ENCODE assay signal across 1 cellular context in genomic region chr9:76456202-76456926, GRCh38.
A peak's percentile ranks its signal among the peaks of the same experiment; 100 is the strongest.
TF ChIP-seq lines count a peak whose summit lies in the region.

No MANE protein-coding gene starts in this region.

TF ChIP-seq in HepG2, 621 proteins besides CTCF, POLR2A, EP300 and RAD21 (continued from another document and continues in another):
- TF ChIP-seq, protein P1, sequence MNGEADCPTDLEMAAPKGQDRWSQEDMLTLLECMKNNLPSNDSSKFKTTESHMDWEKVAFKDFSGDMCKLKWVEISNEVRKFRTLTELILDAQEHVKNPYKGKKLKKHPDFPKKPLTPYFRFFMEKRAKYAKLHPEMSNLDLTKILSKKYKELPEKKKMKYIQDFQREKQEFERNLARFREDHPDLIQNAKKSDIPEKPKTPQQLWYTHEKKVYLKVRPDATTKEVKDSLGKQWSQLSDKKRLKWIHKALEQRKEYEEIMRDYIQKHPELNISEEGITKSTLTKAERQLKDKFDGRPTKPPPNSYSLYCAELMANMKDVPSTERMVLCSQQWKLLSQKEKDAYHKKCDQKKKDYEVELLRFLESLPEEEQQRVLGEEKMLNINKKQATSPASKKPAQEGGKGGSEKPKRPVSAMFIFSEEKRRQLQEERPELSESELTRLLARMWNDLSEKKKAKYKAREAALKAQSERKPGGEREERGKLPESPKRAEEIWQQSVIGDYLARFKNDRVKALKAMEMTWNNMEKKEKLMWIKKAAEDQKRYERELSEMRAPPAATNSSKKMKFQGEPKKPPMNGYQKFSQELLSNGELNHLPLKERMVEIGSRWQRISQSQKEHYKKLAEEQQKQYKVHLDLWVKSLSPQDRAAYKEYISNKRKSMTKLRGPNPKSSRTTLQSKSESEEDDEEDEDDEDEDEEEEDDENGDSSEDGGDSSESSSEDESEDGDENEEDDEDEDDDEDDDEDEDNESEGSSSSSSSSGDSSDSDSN (CRISPR knock-in tag; IDR thresholded peaks at IDR 0.05): no peak
- no peak for TF ChIP-seq PHF8 (CRISPR knock-in tag; IDR thresholded peaks at IDR 0.05)
- TF ChIP-seq ONECUT2 (CRISPR knock-in tag; IDR thresholded peaks at IDR 0.05): no peak
- no peak for TF ChIP-seq ZFP36 (IDR thresholded peaks at IDR 0.05; ENCODE audit: borderline replicate concordance, low read depth, low read length, partially characterized antibody)
- 0 out of 2 replicates have a peak, but pooled peaks have one; percentile 45 for TF ChIP-seq ZNF292 (CRISPR knock-in tag; IDR thresholded peaks at IDR 0.05; ENCODE audit: borderline replicate concordance, low read depth)
- TF ChIP-seq GPN1 (CRISPR knock-in tag; IDR thresholded peaks at IDR 0.05; ENCODE audit: borderline replicate concordance): no peak
- TF ChIP-seq CBX1 (IDR thresholded peaks at IDR 0.05; ENCODE audit: low read depth): no peak
- TF ChIP-seq NR2F2 (IDR thresholded peaks at IDR 0.05; ENCODE audit: borderline replicate concordance, low read depth): peak; percentile 88
- TF ChIP-seq KLF15 (CRISPR knock-in tag; IDR thresholded peaks at IDR 0.05; ENCODE audit: borderline replicate concordance): no peak
- no peak for TF ChIP-seq ZEB1 (IDR thresholded peaks at IDR 0.05; ENCODE audit: insufficient replicate concordance, low read depth)
- TF ChIP-seq POGK (CRISPR knock-in tag; conservative IDR thresholded peaks at IDR 0.05): 0 out of 2 replicates have a peak, but pooled peaks have one; percentile 34
- TF ChIP-seq ZNF44 (CRISPR knock-in tag; IDR thresholded peaks at IDR 0.05): no peak
- peak; percentile 44; the same call in 1 of the 2 replicates for TF ChIP-seq ATF1 (CRISPR knock-in tag; IDR thresholded peaks at IDR 0.05)
- TF ChIP-seq, protein P2, sequence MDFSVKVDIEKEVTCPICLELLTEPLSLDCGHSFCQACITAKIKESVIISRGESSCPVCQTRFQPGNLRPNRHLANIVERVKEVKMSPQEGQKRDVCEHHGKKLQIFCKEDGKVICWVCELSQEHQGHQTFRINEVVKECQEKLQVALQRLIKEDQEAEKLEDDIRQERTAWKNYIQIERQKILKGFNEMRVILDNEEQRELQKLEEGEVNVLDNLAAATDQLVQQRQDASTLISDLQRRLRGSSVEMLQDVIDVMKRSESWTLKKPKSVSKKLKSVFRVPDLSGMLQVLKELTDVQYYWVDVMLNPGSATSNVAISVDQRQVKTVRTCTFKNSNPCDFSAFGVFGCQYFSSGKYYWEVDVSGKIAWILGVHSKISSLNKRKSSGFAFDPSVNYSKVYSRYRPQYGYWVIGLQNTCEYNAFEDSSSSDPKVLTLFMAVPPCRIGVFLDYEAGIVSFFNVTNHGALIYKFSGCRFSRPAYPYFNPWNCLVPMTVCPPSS (IDR thresholded peaks at IDR 0.05): no peak
- no peak for TF ChIP-seq ZNF30 (CRISPR knock-in tag; IDR thresholded peaks at IDR 0.05)
- TF ChIP-seq FOXK2 (IDR thresholded peaks at IDR 0.05): no peak
- TF ChIP-seq ZBTB39 (CRISPR knock-in tag; IDR thresholded peaks at IDR 0.05): no peak
- no peak for TF ChIP-seq HES4 (CRISPR knock-in tag; IDR thresholded peaks at IDR 0.05; ENCODE audit: borderline replicate concordance)
- TF ChIP-seq ZNF232 (CRISPR knock-in tag; IDR thresholded peaks at IDR 0.05; ENCODE audit: borderline replicate concordance): no peak
- no peak for TF ChIP-seq CSRNP2 (CRISPR knock-in tag; conservative IDR thresholded peaks at IDR 0.05; ENCODE audit: low read depth)
- TF ChIP-seq ZNF775 (CRISPR knock-in tag; IDR thresholded peaks at IDR 0.05; ENCODE audit: borderline replicate concordance): no peak
- TF ChIP-seq CENPX (CRISPR knock-in tag; IDR thresholded peaks at IDR 0.05): no peak
- TF ChIP-seq MTF2 (CRISPR knock-in tag; IDR thresholded peaks at IDR 0.05; ENCODE audit: borderline replicate concordance): no peak
- TF ChIP-seq ZNF629 (CRISPR knock-in tag; conservative IDR thresholded peaks at IDR 0.05): no peak
- TF ChIP-seq ZNF337 (CRISPR knock-in tag; IDR thresholded peaks at IDR 0.05; ENCODE audit: borderline replicate concordance, low read depth): no peak
- no peak for TF ChIP-seq MTERF4 (CRISPR knock-in tag; IDR thresholded peaks at IDR 0.05)
- no peak for TF ChIP-seq KAT2B (IDR thresholded peaks at IDR 0.05; ENCODE audit: borderline replicate concordance, low read depth, low read length)
- TF ChIP-seq ZNF205 (CRISPR knock-in tag; IDR thresholded peaks at IDR 0.05): no peak
- no peak for TF ChIP-seq ZNF891 (CRISPR knock-in tag; IDR thresholded peaks at IDR 0.05)
- TF ChIP-seq HNF1A (IDR thresholded peaks at IDR 0.05; ENCODE audit: low read depth): 0 out of 2 replicates have a peak, but pooled peaks have one; percentile 31
- no peak; the same call in 1 of the 2 replicates for TF ChIP-seq HNF1A (CRISPR knock-in tag; IDR thresholded peaks at IDR 0.05; ENCODE audit: borderline replicate concordance)
- no peak for TF ChIP-seq SSRP1 (CRISPR knock-in tag; IDR thresholded peaks at IDR 0.05)
- TF ChIP-seq ELF1 (CRISPR knock-in tag; IDR thresholded peaks at IDR 0.05): no peak
- TF ChIP-seq E2F2 (CRISPR knock-in tag; IDR thresholded peaks at IDR 0.05; ENCODE audit: borderline replicate concordance): no peak
- TF ChIP-seq RBAK (CRISPR knock-in tag; IDR thresholded peaks at IDR 0.05): no peak
- TF ChIP-seq PAX8 (CRISPR knock-in tag; IDR thresholded peaks at IDR 0.05; ENCODE audit: borderline replicate concordance): no peak
- TF ChIP-seq RNF2 (conservative IDR thresholded peaks at IDR 0.05; ENCODE audit: low read depth): no peak
- TF ChIP-seq, protein P3, sequence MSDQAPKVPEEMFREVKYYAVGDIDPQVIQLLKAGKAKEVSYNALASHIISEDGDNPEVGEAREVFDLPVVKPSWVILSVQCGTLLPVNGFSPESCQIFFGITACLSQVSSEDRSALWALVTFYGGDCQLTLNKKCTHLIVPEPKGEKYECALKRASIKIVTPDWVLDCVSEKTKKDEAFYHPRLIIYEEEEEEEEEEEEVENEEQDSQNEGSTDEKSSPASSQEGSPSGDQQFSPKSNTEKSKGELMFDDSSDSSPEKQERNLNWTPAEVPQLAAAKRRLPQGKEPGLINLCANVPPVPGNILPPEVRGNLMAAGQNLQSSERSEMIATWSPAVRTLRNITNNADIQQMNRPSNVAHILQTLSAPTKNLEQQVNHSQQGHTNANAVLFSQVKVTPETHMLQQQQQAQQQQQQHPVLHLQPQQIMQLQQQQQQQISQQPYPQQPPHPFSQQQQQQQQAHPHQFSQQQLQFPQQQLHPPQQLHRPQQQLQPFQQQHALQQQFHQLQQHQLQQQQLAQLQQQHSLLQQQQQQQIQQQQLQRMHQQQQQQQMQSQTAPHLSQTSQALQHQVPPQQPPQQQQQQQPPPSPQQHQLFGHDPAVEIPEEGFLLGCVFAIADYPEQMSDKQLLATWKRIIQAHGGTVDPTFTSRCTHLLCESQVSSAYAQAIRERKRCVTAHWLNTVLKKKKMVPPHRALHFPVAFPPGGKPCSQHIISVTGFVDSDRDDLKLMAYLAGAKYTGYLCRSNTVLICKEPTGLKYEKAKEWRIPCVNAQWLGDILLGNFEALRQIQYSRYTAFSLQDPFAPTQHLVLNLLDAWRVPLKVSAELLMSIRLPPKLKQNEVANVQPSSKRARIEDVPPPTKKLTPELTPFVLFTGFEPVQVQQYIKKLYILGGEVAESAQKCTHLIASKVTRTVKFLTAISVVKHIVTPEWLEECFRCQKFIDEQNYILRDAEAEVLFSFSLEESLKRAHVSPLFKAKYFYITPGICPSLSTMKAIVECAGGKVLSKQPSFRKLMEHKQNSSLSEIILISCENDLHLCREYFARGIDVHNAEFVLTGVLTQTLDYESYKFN (CRISPR knock-in tag; conservative IDR thresholded peaks at IDR 0.05): peak; percentile 80
- no peak for TF ChIP-seq ZNF180 (CRISPR knock-in tag; IDR thresholded peaks at IDR 0.05; ENCODE audit: borderline replicate concordance, low read depth)
- no peak for TF ChIP-seq KLF6 (CRISPR knock-in tag; IDR thresholded peaks at IDR 0.05)
- TF ChIP-seq ARNT (IDR thresholded peaks at IDR 0.05): no peak
- no peak for TF ChIP-seq TEAD2 (CRISPR knock-in tag; IDR thresholded peaks at IDR 0.05)
- TF ChIP-seq FOXM1 (CRISPR knock-in tag; IDR thresholded peaks at IDR 0.05): no peak
- TF ChIP-seq, protein P4, sequence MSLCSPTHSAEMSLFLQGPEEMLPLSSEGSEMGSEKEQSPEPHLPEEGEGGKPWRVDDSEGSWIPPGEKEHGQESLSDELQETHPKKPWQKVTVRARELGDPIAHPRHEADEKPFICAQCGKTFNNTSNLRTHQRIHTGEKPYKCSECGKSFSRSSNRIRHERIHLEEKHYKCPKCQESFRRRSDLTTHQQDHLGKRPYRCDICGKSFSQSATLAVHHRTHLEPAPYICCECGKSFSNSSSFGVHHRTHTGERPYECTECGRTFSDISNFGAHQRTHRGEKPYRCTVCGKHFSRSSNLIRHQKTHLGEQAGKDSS (CRISPR knock-in tag; IDR thresholded peaks at IDR 0.05; ENCODE audit: borderline replicate concordance, low read depth): no peak
